ENCODE assay signal across 19 cellular contexts in genomic region chr16:49453001-49453400, GRCh38.
"Had no signal": no experiment of that assay in that cellular context is flagged by ENCODE, and none has a peak within 500 bp of the region (broad histone marks: within the 10 kb centered on the region; RNA-seq: fewer than 3 reads in every experiment).

No MANE protein-coding gene starts in this region.

- ATAC-seq: mucosa of descending colon; naive thymus-derived CD4-positive, alpha-beta T cell; T-cell had no signal

- H3K36me3 Mint-ChIP-seq: activated naive CD8-positive, alpha-beta T cell treated with anti-CD3 and anti-CD28 coated beads for 36 hours; naive thymus-derived CD4-positive, alpha-beta T cell; T-cell had no signal

- H3K4me3 ChIP-seq: mucosa of descending colon, SK-N-MC, skin epidermis, transverse colon had no signal

- H3K36me3 ChIP-seq: brain microvascular endothelial cell, neutrophil, transverse colon had no signal

- H3K4me1 ChIP-seq: transverse colon had no signal

- H3K27ac ChIP-seq: brain microvascular endothelial cell, neutrophil, SK-N-MC, transverse colon had no signal

- H3K27me3 Mint-ChIP-seq: activated naive CD8-positive, alpha-beta T cell treated with anti-CD3 and anti-CD28 coated beads for 36 hours had no signal

- DNase-seq: activated CD4-positive, alpha-beta T cell treated with anti-CD3 and anti-CD28 coated beads for 1 hour; activated CD4-positive, alpha-beta T cell treated with anti-CD3 and anti-CD28 coated beads, Interleukin-2, amount 50 U/mL, for 4 hours; activated gamma-delta T cell; activated naive CD8-positive, alpha-beta T cell treated with anti-CD3 and anti-CD28 coated beads for 36 hours; anterior cingulate cortex; brain microvascular endothelial cell; effector CD8-positive, alpha-beta T cell; foreskin fibroblast; mucosa of descending colon; naive thymus-derived CD4-positive, alpha-beta T cell; stimulated activated CD4-positive, alpha-beta T cell treated with anti-CD3 and anti-CD28 coated beads, Interleukin-4, amount 100 ng/mL, for 4 hours; stimulated activated CD8-positive, alpha-beta memory T cell treated with anti-CD3 and anti-CD28 coated beads, Interleukin-4, amount 100 ng/mL, for 48 hours; stimulated activated naive CD4-positive, alpha-beta T cell treated with Interleukin-2 at 50 U/mL for 16 hours; T-cell; T-helper 9 cell; transverse colon had no signal

- H3K4me1 Mint-ChIP-seq: activated naive CD8-positive, alpha-beta T cell treated with anti-CD3 and anti-CD28 coated beads for 36 hours; T-cell had no signal

- H3K9me3 ChIP-seq: mucosa of descending colon, neutrophil, transverse colon had no signal

- H3K27ac Mint-ChIP-seq: activated naive CD8-positive, alpha-beta T cell treated with anti-CD3 and anti-CD28 coated beads for 36 hours; T-cell had no signal

- H3K4me3 Mint-ChIP-seq: activated naive CD8-positive, alpha-beta T cell treated with anti-CD3 and anti-CD28 coated beads for 36 hours; T-cell had no signal

- H3K9me3 Mint-ChIP-seq: activated naive CD8-positive, alpha-beta T cell treated with anti-CD3 and anti-CD28 coated beads for 36 hours; naive thymus-derived CD4-positive, alpha-beta T cell; T-cell had no signal

- H3K27me3 ChIP-seq: brain microvascular endothelial cell had no signal
